Comparison of ENCODE assay signal across 22 cellular contexts in genomic region chr15:59317211-59317610, GRCh38.
"Had no signal": no experiment of that assay in that cellular context is flagged by ENCODE, and none has a peak within 500 bp of the region (broad histone marks: within the 10 kb centered on the region; RNA-seq: fewer than 3 reads in every experiment).

No MANE protein-coding gene starts in this region.

- H3K27ac Mint-ChIP-seq: activated CD4-positive, alpha-beta T cell treated with anti-CD3 and anti-CD28 coated beads, Interleukin-2, amount 10 ng/mL, durations not matched to agents 24 days and 14 days; activated CD8-positive, alpha-beta T cell treated with anti-CD3 and anti-CD28 coated beads for 36 hours; activated naive CD8-positive, alpha-beta T cell treated with anti-CD3 and anti-CD28 coated beads, Interleukin-2, amount 10 ng/mL, durations not matched to agents 7 days and 5 days; activated T-helper 2 cell treated with anti-CD3 and anti-CD28 coated beads, Interferon-gamma antibody, Interleukin-2, Interleukin-4, amounts not matched to agents 10 μg/mL and 5 μg/mL and 100 μg/mL, durations not matched to agents 14 hours and 24 hours and 36 hours; memory B cell; neural progenitor cell; stimulated activated naive B cell treated with anti-CD40 and anti-IgM and Interleukin-4, amounts not matched to agents 10 μg/mL and 1 μg/mL and 100 μg/mL, for 72 hours had no signal

- ATAC-seq: activated CD8-positive, alpha-beta T cell treated with anti-CD3 and anti-CD28 coated beads for 36 hours; heart left ventricle; left ventricle myocardium superior; mucosa of descending colon; psoas muscle; stimulated activated naive B cell treated with anti-CD40 and anti-IgM and Interleukin-4, amounts not matched to agents 10 μg/mL and 1 μg/mL and 100 μg/mL, for 72 hours had no signal

- H3K27me3 Mint-ChIP-seq: activated CD8-positive, alpha-beta T cell treated with anti-CD3 and anti-CD28 coated beads for 36 hours; brain; memory B cell; naive B cell; stimulated activated naive B cell treated with anti-CD40 and anti-IgM and Interleukin-4, amounts not matched to agents 10 μg/mL and 1 μg/mL and 100 μg/mL, for 72 hours had no signal

- H3K36me3 Mint-ChIP-seq: brain, neural progenitor cell had no signal

- H3K4me3 ChIP-seq: heart left ventricle, mucosa of descending colon, neural progenitor cell, ovary, psoas muscle, spleen, tibial artery had no signal

- H2AFZ ChIP-seq: neural progenitor cell had no signal

- H3K9ac ChIP-seq: neural progenitor cell had no signal

- DNase-seq: activated CD4-positive, alpha-beta T cell treated with anti-CD3 and anti-CD28 coated beads, Interleukin-2, amount 10 ng/mL, durations not matched to agents 24 days and 14 days; activated CD8-positive, alpha-beta T cell treated with anti-CD3 and anti-CD28 coated beads for 36 hours; activated naive CD4-positive, alpha-beta T cell treated with Interleukin-2 at 50 U/mL for 16 hours; activated naive CD8-positive, alpha-beta T cell treated with anti-CD3 and anti-CD28 coated beads, Interleukin-2, amount 10 ng/mL, durations not matched to agents 7 days and 5 days; activated T-cell treated with anti-CD3 and anti-CD28 coated beads, Interleukin-2, amount 50 U/mL, for 1 hour; caudate nucleus; erythroblast; heart left ventricle; left ventricle myocardium superior; mucosa of descending colon; naive B cell; ovary; psoas muscle; spleen; stimulated activated naive B cell treated with anti-CD40 and anti-IgM and Interleukin-4, amounts not matched to agents 10 μg/mL and 1 μg/mL and 100 μg/mL, for 72 hours; T-helper 1 cell; T-helper 9 cell; tibial artery had no signal

- H3K9me3 ChIP-seq: mucosa of descending colon, ovary had no signal

- H3K4me3 Mint-ChIP-seq: activated CD4-positive, alpha-beta T cell treated with anti-CD3 and anti-CD28 coated beads, Interleukin-2, amount 10 ng/mL, durations not matched to agents 24 days and 14 days; activated CD8-positive, alpha-beta T cell treated with anti-CD3 and anti-CD28 coated beads for 36 hours; activated naive CD8-positive, alpha-beta T cell treated with anti-CD3 and anti-CD28 coated beads, Interleukin-2, amount 10 ng/mL, durations not matched to agents 7 days and 5 days; memory B cell; naive B cell; neural progenitor cell; stimulated activated naive B cell treated with anti-CD40 and anti-IgM and Interleukin-4, amounts not matched to agents 10 μg/mL and 1 μg/mL and 100 μg/mL, for 72 hours had no signal

- H3K27me3 ChIP-seq: heart left ventricle, neural progenitor cell, ovary, spleen, tibial artery had no signal

- H3K27ac ChIP-seq: neural progenitor cell, ovary, psoas muscle, spleen had no signal

- H3K4me2 ChIP-seq: neural progenitor cell had no signal

- H3K36me3 ChIP-seq: heart left ventricle, neural progenitor cell, ovary, spleen, tibial artery had no signal
